Comparison of ENCODE assay signal across 8 cellular contexts in the genomic region with DNA sequence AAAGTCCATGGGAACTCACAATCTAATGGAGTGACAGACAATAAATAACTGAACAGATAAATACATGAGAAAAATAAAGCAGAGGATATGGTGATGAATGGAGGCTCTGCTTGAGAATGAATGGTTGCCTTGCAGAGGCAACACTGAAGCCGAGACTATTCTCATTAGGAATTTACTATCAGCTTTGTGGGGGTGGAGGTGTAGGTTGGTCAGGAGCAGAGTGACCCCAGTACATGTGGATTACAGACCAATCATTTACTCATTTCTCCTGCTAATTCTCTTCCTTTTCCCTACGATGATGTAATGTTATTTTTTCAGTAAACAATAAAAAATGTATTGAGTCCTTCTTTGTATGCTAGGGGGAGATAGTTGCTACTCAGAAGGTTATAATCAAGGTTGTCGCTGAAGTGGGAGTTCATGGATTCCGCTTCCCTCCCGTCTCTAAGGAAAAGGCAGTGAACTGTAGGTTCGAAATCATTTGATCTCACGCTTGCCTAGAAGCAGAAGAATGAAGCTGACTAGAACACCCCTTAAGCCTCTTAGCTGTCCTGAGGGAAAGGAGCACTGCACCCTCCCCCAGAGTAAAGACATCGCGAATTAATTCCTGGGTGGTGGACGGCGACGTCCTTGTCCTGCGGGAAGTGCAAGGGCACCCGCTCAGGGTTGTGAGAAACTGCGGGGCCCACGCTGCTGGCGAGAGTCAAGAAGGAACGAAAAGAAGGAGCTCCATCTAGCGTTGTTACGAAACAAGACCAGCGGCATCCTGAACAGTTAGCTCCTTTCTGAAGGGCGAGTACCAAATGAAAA.
A peak's percentile ranks its signal among the peaks of the same experiment; 100 is the strongest.
DNase-seq lines count a peak whose midpoint lies in the region; ATAC-seq, FAIRE-seq and TF ChIP-seq lines count a peak whose summit lies in the region.

No MANE protein-coding gene starts in this region.

- DNase-seq in GM19239 (ENCODE audit: insufficient read length, low spot score) (peak; percentile 24), NCI-H526 treated with DMSO at 0.1 percent for 48 hours (lab: John Stamatoyannopoulos, UW) (peak; percentile 94), epithelial cell of esophagus (ENCODE audit: low read depth) (peak; percentile 77), mesendoderm (peak; percentile 89)
- DNase-seq in activated CD8-positive, alpha-beta memory T cell treated with anti-CD3 and anti-CD28 coated beads for 48 hours (ENCODE audit: low read depth in 2 of 3, low spot score in 2 of 3): peak; percentile 4 to 12 (median 6)
- peak; percentile 5 for DNase-seq in stimulated activated CD8-positive, alpha-beta memory T cell treated with anti-CD3 and anti-CD28 coated beads, Interleukin-15, amount 100 ng/mL, for 48 hours (ENCODE audit: low read depth in 2 of 2)

- H3K27me3 ChIP-seq in BLaER1 (no peaks in the 10 kb centered on the region), mesendoderm (ENCODE audit: insufficient read depth, low read length, poor library complexity) (no peaks in the 10 kb centered on the region)

- H3K27ac ChIP-seq in BLaER1 (no peak overlapping the region), mesendoderm (ENCODE audit: low read depth, low read length) (no peak overlapping the region)

- H2AK5ac ChIP-seq in mesendoderm (ENCODE audit: low read length): no peak overlapping the region

- no peak overlapping the region for H2BK15ac ChIP-seq in mesendoderm (replicated peaks; ENCODE audit: low read depth)

- H3K36me3 ChIP-seq in BLaER1 (no peaks in the 10 kb centered on the region), mesendoderm (ENCODE audit: control insufficient read depth, insufficient read depth, low read length) (no peaks in the 10 kb centered on the region)

- no peak overlapping the region for H3K23ac ChIP-seq in mesendoderm (ENCODE audit: low read length)

- no peak overlapping the region for H3K4ac ChIP-seq in mesendoderm (ENCODE audit: low read depth, low read length)

- H2BK5ac ChIP-seq in mesendoderm (ENCODE audit: low read length): peak overlapping the region; percentile 56

- no peak overlapping the region for H4K8ac ChIP-seq in mesendoderm (ENCODE audit: low read depth, low read length)

- no peak overlapping the region for H4K5ac ChIP-seq in mesendoderm (ENCODE audit: low read length)

- peaks cover 12% of the 10 kb centered on the region; the same call in 1 of the 2 replicates for H3K9me3 ChIP-seq in BLaER1

- no peaks in the 10 kb centered on the region for H3K79me1 ChIP-seq in mesendoderm (ENCODE audit: low read length)

- H3K79me2 ChIP-seq in mesendoderm (ENCODE audit: control insufficient read depth, insufficient read depth, low read length): no peaks in the 10 kb centered on the region

- TF ChIP-seq CTCF in epithelial cell of esophagus (IDR thresholded peaks at IDR 0.05; ENCODE audit: insufficient read depth, low read depth, low read length, missing control alignments): peak; percentile 72

- FAIRE-seq in GM19239 (lab: Jason Lieb, UNC): peak; percentile 94

- no peak overlapping the region for H2BK120ac ChIP-seq in mesendoderm (ENCODE audit: low read depth, low read length)

- peak overlapping the region; percentile 81 for H3K56ac ChIP-seq in mesendoderm (ENCODE audit: low read length)

- no peak overlapping the region for H3K18ac ChIP-seq in mesendoderm (ENCODE audit: low read length)

- H3K9ac ChIP-seq in BLaER1 (peak overlapping the region; percentile 42; the same call in 1 of the 2 replicates), mesendoderm (ENCODE audit: low read length) (peak overlapping the region; percentile 61)

- peak; percentile 94 for ATAC-seq in HG03521 (IDR thresholded peaks at IDR 0.05; ENCODE audit: unreplicated experiment)

- peak overlapping the region; percentile 49; the same call in 1 of the 2 replicates for H3K4me3 ChIP-seq in BLaER1
- peak overlapping the region; percentile 27 for H3K4me3 ChIP-seq in epithelial cell of esophagus (ENCODE audit: low read length)
- H3K4me3 ChIP-seq in mesendoderm (ENCODE audit: low read length): no peak overlapping the region

- WGBS in mesendoderm (ENCODE audit: extremely low coverage, insufficient coverage, low lambda C conversion rate): no CpG with 5 or more reads among the region's 22 CpGs

- H4K20me1 ChIP-seq in BLaER1: no peaks in the 10 kb centered on the region

- H3K4me1 ChIP-seq in BLaER1 (no peaks in the 10 kb centered on the region), mesendoderm (ENCODE audit: control insufficient read depth, low read depth, low read length) (no peaks in the 10 kb centered on the region)

- peak overlapping the region; percentile 81 for H3K4me2 ChIP-seq in BLaER1
- H3K4me2 ChIP-seq in mesendoderm (ENCODE audit: low read length): peak overlapping the region; percentile 60

Comparison
In these comparisons a context has a peak if more than half of its experiments do, and no peak if none do; other contexts are left out.
1. DNase-seq: peak in every context shown above with its lines; median percentile 94 in NCI-H526 treated with DMSO at 0.1 percent for 48 hours; 89 in mesendoderm; 77 in epithelial cell of esophagus; 24 in GM19239; 6 in activated CD8-positive, alpha-beta memory T cell treated with anti-CD3 and anti-CD28 coated beads for 48 hours; 5 in stimulated activated CD8-positive, alpha-beta memory T cell treated with anti-CD3 and anti-CD28 coated beads, Interleukin-15, amount 100 ng/mL, for 48 hours.